9 cellular contexts compared by ENCODE assay signal in the genomic region with DNA sequence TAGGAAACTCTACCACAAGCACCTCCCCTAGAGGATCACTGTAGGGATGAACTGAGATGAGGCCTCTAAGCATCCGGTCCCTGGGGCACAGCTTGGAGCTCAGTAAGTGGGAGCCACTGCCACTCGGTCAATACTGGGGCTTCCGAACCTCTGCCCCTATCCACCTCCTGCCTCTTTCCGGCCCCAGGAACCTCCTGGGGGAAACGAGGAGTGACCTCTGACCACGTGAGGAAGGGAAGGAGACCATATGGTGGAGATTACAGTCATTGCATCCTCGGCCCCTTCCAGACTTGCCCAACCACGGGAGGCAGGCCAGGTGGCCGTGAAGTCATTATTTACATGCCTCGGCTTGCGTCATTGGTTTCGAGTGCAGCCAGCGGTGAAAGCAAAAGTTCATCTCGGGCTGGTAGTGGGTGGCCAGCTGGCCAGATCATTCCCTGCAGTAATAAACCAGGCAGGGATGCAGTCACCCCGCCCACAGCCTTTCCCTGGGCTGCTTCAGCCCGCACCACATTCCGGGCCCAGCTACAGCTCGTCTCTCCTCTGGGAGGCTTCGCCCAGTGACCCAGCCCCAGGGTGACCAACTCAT.
A peak's percentile ranks its signal among the peaks of the same experiment; 100 is the strongest.
DNase-seq lines count a peak whose midpoint lies in the region; ATAC-seq and TF ChIP-seq lines count a peak whose summit lies in the region.
"Had no signal": no experiment of that assay in that cellular context is flagged by ENCODE, and none has a peak within 500 bp of the region (broad histone marks: within the 10 kb centered on the region; RNA-seq: fewer than 3 reads in every experiment).

No MANE protein-coding gene starts in this region.

- no peaks in the 10 kb centered on the region for H3K27me3 ChIP-seq in SJSA1 (replicated peaks)
- H3K27me3 ChIP-seq in heart left ventricle, result peaks cover 0 to 3% (median 0%) of the 10 kb centered on the region in 9 donors
- no peaks in the 10 kb centered on the region for H3K27me3 ChIP-seq in testis

- DNase-seq in H4 (ENCODE audit: low spot score) (peak; percentile 99), SJSA1 (ENCODE audit: low read depth in 1 of 2, low spot score in 2 of 2) (peak; percentile 96 to 97), heart left ventricle (peak; percentile 33 to 76 (median 68)), stromal cell of bone marrow (ENCODE audit: low read depth) (peak; percentile 98), inferior parietal cortex (ENCODE audit: extremely low spot score) (no peak), testis (no peak)
- no peak for DNase-seq in activated CD4-positive, CD25-positive, alpha-beta regulatory T cell treated with anti-CD3 and anti-CD28 coated beads, Interleukin-2, amount 50 U/mL, for 72 hours

- H3K27ac ChIP-seq in SJSA1 (peak overlapping the region; percentile 90), heart left ventricle (peak overlapping the region in 2 of 12 donors; percentile 26 to 86), testis (no peak overlapping the region)
- H3K27ac ChIP-seq: neutrophil had no signal

- H3K4me3 ChIP-seq in SJSA1 (no peak overlapping the region), heart left ventricle (no peak overlapping the region), testis (no peak overlapping the region)

- H3K9me3 ChIP-seq in SJSA1 (replicated peaks) (peaks cover 5% of the 10 kb centered on the region; the same call in 1 of the 2 replicates), heart left ventricle (peaks cover 0 to 5% (median 0%) of the 10 kb centered on the region in 12 donors), testis (no peaks in the 10 kb centered on the region)
- H3K9me3 ChIP-seq: neutrophil had no signal

- peaks cover 42% of the 10 kb centered on the region for H3K4me1 ChIP-seq in SJSA1 (replicated peaks)
- H3K4me1 ChIP-seq in heart left ventricle, result peaks cover 0 to 5% (median 0%) of the 10 kb centered on the region in 12 donors
- no peaks in the 10 kb centered on the region for H3K4me1 ChIP-seq in testis

- intact Hi-C loops in heart left ventricle (cut with DNase I) (loop anchor here in 5 of 10 donors (5.0 to 10.0 kb wide), 2 partner anchors 318 to 320 kb away; no protein-coding TSS in a partner anchor), testis (cut with DNase I; ENCODE audit: low total_unique reads) (loop anchor here (5.0 kb wide), 1 partner anchor 168 kb away; no protein-coding TSS in a partner anchor)

- TF ChIP-seq CTCF in heart left ventricle (IDR thresholded peaks at IDR 0.05) (no peak), testis (IDR thresholded peaks at IDR 0.05) (no peak)

- H3K36me3 ChIP-seq in SJSA1 (no peaks in the 10 kb centered on the region; the same call in 1 of the 2 replicates), heart left ventricle (no peaks in the 10 kb centered on the region), testis (ENCODE audit: low read depth, missing control alignments) (no peaks in the 10 kb centered on the region)
- H3K36me3 ChIP-seq: neutrophil had no signal

- WGBS in heart left ventricle, 4 donors, result 60 to 75% (median 67%) methylated on average over 19 of the region's 19 CpGs
- WGBS in testis, 2 donors, result 76 to 77% methylated on average over 19 of the region's 19 CpGs

- peak in 3 of 4 donors; percentile 67 to 90 (median 75) for ATAC-seq in heart left ventricle
- no peak for ATAC-seq in GM19395 (IDR thresholded peaks at IDR 0.05; ENCODE audit: unreplicated experiment)

- TF ChIP-seq POLR2A in heart left ventricle (IDR thresholded peaks at IDR 0.05) (no peak), testis (IDR thresholded peaks at IDR 0.05) (no peak)

Comparison
In these comparisons a context has a peak if more than half of its experiments do, and no peak if none do; other contexts are left out.
1. DNase-seq: peak in H4 (single experiment), SJSA1 (2 of 2), heart left ventricle (5 of 5) and stromal cell of bone marrow (single experiment); none in activated CD4-positive, CD25-positive, alpha-beta regulatory T cell treated with anti-CD3 and anti-CD28 coated beads, Interleukin-2, amount 50 U/mL, for 72 hours (single experiment), inferior parietal cortex (single experiment) and testis (single experiment).